ENCODE assay signal across 20 cellular contexts in the genomic region with DNA sequence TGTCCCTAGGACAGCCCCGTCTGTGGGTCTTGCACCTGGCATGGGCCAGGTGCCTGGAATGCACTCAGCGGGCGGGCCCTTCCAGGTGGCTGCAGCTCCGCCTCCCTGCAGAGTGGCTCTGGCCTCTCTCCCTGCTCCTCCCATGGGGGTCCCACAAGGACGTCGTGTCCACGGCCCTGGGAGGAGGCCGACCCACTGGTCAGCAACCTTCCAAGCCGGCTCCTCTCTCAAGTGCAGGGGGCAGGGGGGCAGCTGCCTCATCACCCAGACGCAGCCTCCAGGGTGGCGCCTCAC. TPM values are rescaled to one million over a fixed set of nuclear protein-coding genes. Genes with fewer than 3 reads are reported as not detected.
DNase-seq lines count a peak whose midpoint lies in the region; ATAC-seq, FAIRE-seq and TF ChIP-seq lines count a peak whose summit lies in the region.
"Had no signal": no experiment of that assay in that cellular context is flagged by ENCODE, and none has a peak within 500 bp of the region (broad histone marks: within the 10 kb centered on the region; RNA-seq: fewer than 3 reads in every experiment).

No MANE protein-coding gene starts in this region.

- TF ChIP-seq CTCF in HepG2 (CRISPR knock-in tag; IDR thresholded peaks at IDR 0.05) = no peak
- TF ChIP-seq CTCF in tibial artery (IDR thresholded peaks at IDR 0.05) = no peak

- no peak overlapping the region for H3K9ac ChIP-seq in HepG2 (ENCODE audit: insufficient read depth, low read depth, low read length)

- no peak for TF ChIP-seq RAD21 in HepG2 (CRISPR knock-in tag; IDR thresholded peaks at IDR 0.05)

- H3K4me3 ChIP-seq in H7 (ENCODE audit: insufficient read depth, low read depth, low read length) (no peak overlapping the region), HepG2 (replicated peaks in 1 of 3; ENCODE audit: insufficient read depth in 1 of 3, low read depth in 2 of 3, low read length in 3 of 3) (no peak overlapping the region), tibial artery (no peak overlapping the region)
- H3K4me3 ChIP-seq: dorsolateral prefrontal cortex, vagina had no signal

- peak; percentile 95 for DNase-seq in COLO668 (lab: John Stamatoyannopoulos, UW; ENCODE audit: unreplicated experiment)
- DNase-seq in H7 = peak; percentile 56
- DNase-seq in NCI-H774 (lab: John Stamatoyannopoulos, UW) = peak; percentile 64
- no peak for DNase-seq in HepG2 (ENCODE audit: low spot score)
- no peak for DNase-seq in tibial artery
- no peak for DNase-seq in NCI-H1048 (lab: John Stamatoyannopoulos, UW)
- DNase-seq: activated naive CD4-positive, alpha-beta T cell treated with anti-CD3 and anti-CD28 coated beads, Interleukin-2, amount 10 ng/mL, durations not matched to agents 7 days and 5 days; activated T-cell treated with anti-CD3 and anti-CD28 coated beads, Interleukin-2, amount 50 U/mL, for 72 hours; CD4-positive, alpha-beta T cell; dorsolateral prefrontal cortex; immature natural killer cell; NCI-H187 treated with DMSO at 0.1 percent for 48 hours; NCI-H82; OCI-M1; SIG-M5 had no signal

- H3K9me3 ChIP-seq in HepG2 (ENCODE audit: low read length) (no peaks in the 10 kb centered on the region), tibial artery (no peaks in the 10 kb centered on the region)
- H3K9me3 ChIP-seq: vagina had no signal

- no TSS peak for BruUV-seq in HepG2 (replicated peaks; lab: Mats Ljungman, UMichigan)

- no peaks in the 10 kb centered on the region for H4K20me1 ChIP-seq in HepG2 (ENCODE audit: insufficient read depth, low read length)

- intact Hi-C loops in HepG2 (cut with micrococcal nuclease; ENCODE audit: unreplicated experiment) (no loop called here), tibial artery (cut with DNase I; ENCODE audit: low total_unique reads) (no loop called here)

- WGBS in HepG2 (ENCODE audit: low lambda C conversion rate) = 100% methylated on average over 3 of the region's 11 CpGs

- CTCF ChIA-PET in HepG2 (lab: Yijun Ruan, JAX; ENCODE audit: low intra/inter-chr PET ratio, low total read pairs) = no interaction called here

- no peaks in the 10 kb centered on the region for H3K79me2 ChIP-seq in HepG2 (ENCODE audit: insufficient read depth, low read length)

- H3K27ac ChIP-seq in HepG2 (ENCODE audit: extremely low read length, insufficient read depth, low read length) (no peak overlapping the region), tibial artery (no peak overlapping the region)
- H3K27ac ChIP-seq: epithelial cell of prostate, vagina had no signal

- no peak for FAIRE-seq in HepG2 (lab: Jason Lieb, UNC)
- FAIRE-seq: astrocyte had no signal

- no peak for TF ChIP-seq EP300 in HepG2 (IDR thresholded peaks at IDR 0.05; ENCODE audit: low read depth in 2 of 2, low read length in 2 of 2)
- TF ChIP-seq EP300 in HepG2 (CRISPR knock-in tag; IDR thresholded peaks at IDR 0.05; ENCODE audit: borderline replicate concordance) = no peak

- H3K27me3 ChIP-seq in H7 (ENCODE audit: control insufficient read depth, insufficient read depth, low read length) = no peaks in the 10 kb centered on the region
- no peaks in the 10 kb centered on the region for H3K27me3 ChIP-seq in HepG2 (ENCODE audit: control insufficient read depth in 1 of 2, insufficient read depth in 2 of 2, low read length in 2 of 2)
- no peaks in the 10 kb centered on the region for H3K27me3 ChIP-seq in tibial artery
- H3K27me3 ChIP-seq: dorsolateral prefrontal cortex, vagina had no signal

- ATAC-seq in HepG2 (peak; percentile 18; the same call in 1 of the 3 replicates), HG02852 (IDR thresholded peaks at IDR 0.05; ENCODE audit: unreplicated experiment) (no peak)
- ATAC-seq: activated T-cell treated with anti-CD3 and anti-CD28 coated beads, Interleukin-2, amount 50 U/mL, for 72 hours; HCT116 had no signal

- no peak; a peak in 1 of 4 replicates for TF ChIP-seq POLR2A in HepG2 (IDR thresholded peaks at IDR 0.05; ENCODE audit: insufficient read depth in 1 of 2, low read depth in 2 of 2, low read length in 2 of 2)

- H2AFZ ChIP-seq in HepG2 (ENCODE audit: low read length) = no peak overlapping the region

- POLR2A ChIA-PET in HepG2 (lab: Yijun Ruan, JAX) = no interaction called here

- H3K4me1 ChIP-seq in HepG2 (ENCODE audit: insufficient read depth, low read length) (no peaks in the 10 kb centered on the region), tibial artery (no peaks in the 10 kb centered on the region)
- H3K4me1 ChIP-seq: vagina had no signal

- in situ Hi-C loops in HepG2 (cut with HindIII; ENCODE audit: extremely low pct_ligation_motif_present, low pct_unique_long_range_greater_than_20kb) = no loop called here

- no peak overlapping the region for H3K4me2 ChIP-seq in HepG2 (ENCODE audit: low read depth, low read length)

- H3K36me3 ChIP-seq in H7 (replicated peaks; ENCODE audit: control insufficient read depth, insufficient read depth, low read length) (peaks cover 23% of the 10 kb centered on the region), HepG2 (replicated peaks in 1 of 2; ENCODE audit: control insufficient read depth in 1 of 2, insufficient read depth in 2 of 2, low read length in 2 of 2) (peaks cover 22 to 76% of the 10 kb centered on the region in 2 experiments; a peak in 4 of 5 replicates), tibial artery (peaks cover 65 to 98% (median 94%) of the 10 kb centered on the region in 3 donors)

TF ChIP-seq in HepG2, 621 proteins besides CTCF, POLR2A, EP300 and RAD21 (continues in another document):
- TF ChIP-seq DBP (CRISPR knock-in tag; IDR thresholded peaks at IDR 0.05; ENCODE audit: not compliant biosample characterization) = no peak
- TF ChIP-seq ZNF136 (CRISPR knock-in tag; IDR thresholded peaks at IDR 0.05; ENCODE audit: low read depth) = no peak
- TF ChIP-seq RCOR2 (CRISPR knock-in tag; IDR thresholded peaks at IDR 0.05) = no peak
- no peak for TF ChIP-seq STAT6 (CRISPR knock-in tag; IDR thresholded peaks at IDR 0.05; ENCODE audit: borderline replicate concordance)
- TF ChIP-seq ZNF224 (CRISPR knock-in tag; IDR thresholded peaks at IDR 0.05) = no peak
- no peak for TF ChIP-seq FOXA3 (CRISPR knock-in tag; IDR thresholded peaks at IDR 0.05)

RNA-seq across cellular contexts. Expression of gene CERK, which starts 41.9 kb away (rescaled TPM):
- 54.8 and 57.2 TPM in 2 replicates for total RNA-seq in H7 (2014; rRNA removed; shearing (Covaris generic))
- 40.3 and 41.8 TPM in 2 replicates for total RNA-seq in HepG2 (2016; rRNA removed; fragmentation: Illumina TruSeq; extraction: Trizol)
- total RNA-seq in HepG2 (2016; cell fraction: cytosol; rRNA removed; fragmentation: Illumina TruSeq; extraction: Trizol; ENCODE audit: low read depth) = 33.8 and 34.8 TPM in 2 replicates
- total RNA-seq in HepG2 (2016; cell fraction: insoluble cytoplasmic fraction; rRNA removed; fragmentation: Illumina TruSeq; extraction: Trizol) = 36.2 and 38.6 TPM in 2 replicates
- total RNA-seq in HepG2 (2016; cell fraction: membrane; rRNA removed; fragmentation: Illumina TruSeq; extraction: Trizol) = 63.0 and 65.4 TPM in 2 replicates
- total RNA-seq in HepG2 (2016; cell fraction: nucleus; rRNA removed; fragmentation: Illumina TruSeq; extraction: Trizol) = 26.0 and 34.7 TPM in 2 replicates
- 41.9 and 49.5 TPM in 2 replicates for polyA plus RNA-seq in HepG2 (2011; rRNA removed)
- 38.6 and 42.2 TPM in 2 replicates for polyA plus RNA-seq in HepG2 (2011; cell fraction: cytosol; rRNA removed)
- polyA plus RNA-seq in HepG2 (2011; cell fraction: nucleus; rRNA removed) = 42.7 and 45.1 TPM in 2 replicates
- 38.6 and 44.4 TPM in 2 replicates for polyA plus RNA-seq in HepG2 (2012)
- 31.4 and 34.6 TPM in 2 replicates for polyA plus RNA-seq in HepG2 (2016; cell fraction: cytosol; fragmentation: Illumina TruSeq; extraction: Trizol; ENCODE audit: low read depth)
- 32.4 and 37.2 TPM in 2 replicates for polyA plus RNA-seq in HepG2 (2016; cell fraction: insoluble cytoplasmic fraction; fragmentation: Illumina TruSeq; extraction: Trizol; ENCODE audit: low read depth)
- polyA plus RNA-seq in HepG2 (2016; cell fraction: membrane; fragmentation: Illumina TruSeq; extraction: Trizol; ENCODE audit: low read depth) = 47.9 and 48.5 TPM in 2 replicates
- polyA plus RNA-seq in HepG2 (2016; cell fraction: nucleus; fragmentation: Illumina TruSeq; extraction: Trizol; ENCODE audit: insufficient read depth, low read depth) = 42.2 and 46.3 TPM in 2 replicates
- polyA minus RNA-seq in HepG2 (2011; rRNA and poly(A)+ RNA removed; ENCODE audit: low replicate concordance) = 29.1 and 59.9 TPM in 2 replicates
- polyA minus RNA-seq in HepG2 (2011; cell fraction: cytosol; rRNA and poly(A)+ RNA removed) = 26.6 and 33.8 TPM in 2 replicates
- polyA minus RNA-seq in HepG2 (2011; cell fraction: nucleus; rRNA and poly(A)+ RNA removed) = 39.4 and 41.5 TPM in 2 replicates

Comparison
In these comparisons a context has a peak if more than half of its experiments do, and no peak if none do; other contexts are left out.
1. DNase-seq: peak in COLO668 (single experiment), H7 (single experiment) and NCI-H774 (single experiment); none in HepG2 (single experiment), tibial artery (0 of 2) and NCI-H1048 (single experiment).